ENCODE assay signal across 12 cellular contexts in genomic region chr5:1497795-1498622, GRCh38. TPM values are rescaled to one million over a fixed set of nuclear protein-coding genes. Genes with fewer than 3 reads are reported as not detected.
DNase-seq lines count a peak whose midpoint lies in the region; ATAC-seq and TF ChIP-seq lines count a peak whose summit lies in the region.
"Had no signal": no experiment of that assay in that cellular context is flagged by ENCODE, and none has a peak within 500 bp of the region (broad histone marks: within the 10 kb centered on the region; RNA-seq: fewer than 3 reads in every experiment).

No MANE protein-coding gene starts in this region.

- peaks cover 33% of the 10 kb centered on the region for H3K4me1 ChIP-seq in upper lobe of right lung

- ATAC-seq in GM21367 (IDR thresholded peaks at IDR 0.05; ENCODE audit: unreplicated experiment) (peak; percentile 21), HG03342 (IDR thresholded peaks at IDR 0.05; ENCODE audit: unreplicated experiment) (peak; percentile 19), upper lobe of right lung (no peak)
- no peak for ATAC-seq in activated CD4-positive, CD25-positive, alpha-beta regulatory T cell treated with anti-CD3 and anti-CD28 coated beads, Interleukin-2, amount 50 U/mL, for 24 hours

- TF ChIP-seq CTCF in GM10266 (IDR thresholded peaks at IDR 0.05; ENCODE audit: control insufficient read depth, insufficient read depth, low read depth, missing control alignments) (no peak), upper lobe of right lung (IDR thresholded peaks at IDR 0.05) (no peak)

- no peak overlapping the region for H3K4me3 ChIP-seq in upper lobe of right lung
- H3K4me3 ChIP-seq: cardiac muscle cell, hepatocyte, prostate gland had no signal

- intact Hi-C loops in upper lobe of right lung (cut with DNase I): no loop called here

- peak overlapping the region; percentile 29 for H3K27ac ChIP-seq in cingulate gyrus (ENCODE audit: low read depth, low read length)
- H3K27ac ChIP-seq in upper lobe of right lung: no peak overlapping the region
- H3K27ac ChIP-seq: cardiac muscle cell, hepatocyte, prostate gland had no signal

- no peaks in the 10 kb centered on the region for H3K9me3 ChIP-seq in upper lobe of right lung
- H3K9me3 ChIP-seq: prostate gland had no signal

- DNase-seq in GM10266 (ENCODE audit: extremely low spot score) (peak; percentile 61), NCI-H187 treated with DMSO at 0.1 percent for 48 hours (lab: John Stamatoyannopoulos, UW) (no peak), upper lobe of right lung (no peak)
- no peak for DNase-seq in activated CD4-positive, alpha-beta T cell treated with anti-CD3 and anti-CD28 coated beads, Interleukin-2, amount 50 U/mL, for 48 hours
- DNase-seq: activated CD4-positive, alpha-beta T cell treated with anti-CD3 and anti-CD28 coated beads, Interleukin-2, amount 10 ng/mL, durations not matched to agents 24 days and 14 days had no signal

- H3K36me3 ChIP-seq in upper lobe of right lung: peaks cover 49% of the 10 kb centered on the region
- H3K36me3 ChIP-seq: cardiac muscle cell, prostate gland had no signal

- H3K27me3 ChIP-seq in upper lobe of right lung: no peaks in the 10 kb centered on the region
- H3K27me3 ChIP-seq: cardiac muscle cell, hepatocyte had no signal

RNA-seq across cellular contexts. Expression of gene LPCAT1, which starts 25.8 kb away (rescaled TPM):
- total RNA-seq in upper lobe of right lung: 690 TPM

RNA-seq across cellular contexts. Expression of gene SLC6A3, which starts 52.8 kb away (rescaled TPM):
- 0.52 TPM for total RNA-seq in upper lobe of right lung
- total RNA-seq: activated CD4-positive, alpha-beta T cell treated with anti-CD3 and anti-CD28 coated beads, Interleukin-2, amount 10 ng/mL, durations not matched to agents 24 days and 14 days; cardiac muscle cell; hepatocyte had no signal

Comparison
In these comparisons a context has a peak if more than half of its experiments do, and no peak if none do; other contexts are left out.
1. ATAC-seq: peak in GM21367 (single experiment) and HG03342 (single experiment); none in activated CD4-positive, CD25-positive, alpha-beta regulatory T cell treated with anti-CD3 and anti-CD28 coated beads, Interleukin-2, amount 50 U/mL, for 24 hours (0 of 2) and upper lobe of right lung (single experiment).